ENCODE assay signal across 2 cellular contexts in the genomic region with DNA sequence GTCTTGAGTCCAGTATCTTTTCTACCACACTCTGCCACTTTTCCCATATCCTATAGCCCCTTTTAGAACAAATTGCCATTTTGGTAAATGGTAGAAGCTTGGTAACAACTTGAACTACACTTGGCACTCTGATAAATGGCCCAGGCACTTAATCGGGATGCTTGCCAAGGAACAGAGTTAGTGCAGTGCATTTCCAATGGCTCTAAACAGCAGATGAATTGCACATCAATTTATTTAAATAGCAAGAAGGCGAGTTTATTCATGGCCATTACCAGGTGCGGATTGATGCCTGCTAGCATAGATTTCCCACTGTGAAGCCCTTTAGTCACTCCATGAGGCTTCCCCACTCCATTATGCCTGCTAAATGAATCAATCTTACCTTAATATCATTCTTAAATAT.
TF ChIP-seq lines count a peak whose summit lies in the region.

No MANE protein-coding gene starts in this region.

TF ChIP-seq in GM23338, 12 proteins besides CTCF, POLR2A, EP300 and RAD21 (continues in another document):
- TF ChIP-seq POLR2AphosphoS5 (IDR thresholded peaks at IDR 0.05; ENCODE audit: low read depth) (no peak), EZH2phosphoT487 (IDR thresholded peaks at IDR 0.05; ENCODE audit: unreplicated experiment) (no peak), ZNF331 (CRISPR knock-in tag; IDR thresholded peaks at IDR 0.05; ENCODE audit: low read depth) (no peak), ZNF114 (CRISPR knock-in tag; IDR thresholded peaks at IDR 0.05) (no peak), EZH2 (IDR thresholded peaks at IDR 0.05; ENCODE audit: low read depth, unreplicated experiment) (no peak), JUNB (IDR thresholded peaks at IDR 0.05; ENCODE audit: unreplicated experiment) (no peak), CREB1 (CRISPR knock-in tag; IDR thresholded peaks at IDR 0.05; ENCODE audit: low read depth) (no peak)
- TF ChIP-seq, protein P1, sequence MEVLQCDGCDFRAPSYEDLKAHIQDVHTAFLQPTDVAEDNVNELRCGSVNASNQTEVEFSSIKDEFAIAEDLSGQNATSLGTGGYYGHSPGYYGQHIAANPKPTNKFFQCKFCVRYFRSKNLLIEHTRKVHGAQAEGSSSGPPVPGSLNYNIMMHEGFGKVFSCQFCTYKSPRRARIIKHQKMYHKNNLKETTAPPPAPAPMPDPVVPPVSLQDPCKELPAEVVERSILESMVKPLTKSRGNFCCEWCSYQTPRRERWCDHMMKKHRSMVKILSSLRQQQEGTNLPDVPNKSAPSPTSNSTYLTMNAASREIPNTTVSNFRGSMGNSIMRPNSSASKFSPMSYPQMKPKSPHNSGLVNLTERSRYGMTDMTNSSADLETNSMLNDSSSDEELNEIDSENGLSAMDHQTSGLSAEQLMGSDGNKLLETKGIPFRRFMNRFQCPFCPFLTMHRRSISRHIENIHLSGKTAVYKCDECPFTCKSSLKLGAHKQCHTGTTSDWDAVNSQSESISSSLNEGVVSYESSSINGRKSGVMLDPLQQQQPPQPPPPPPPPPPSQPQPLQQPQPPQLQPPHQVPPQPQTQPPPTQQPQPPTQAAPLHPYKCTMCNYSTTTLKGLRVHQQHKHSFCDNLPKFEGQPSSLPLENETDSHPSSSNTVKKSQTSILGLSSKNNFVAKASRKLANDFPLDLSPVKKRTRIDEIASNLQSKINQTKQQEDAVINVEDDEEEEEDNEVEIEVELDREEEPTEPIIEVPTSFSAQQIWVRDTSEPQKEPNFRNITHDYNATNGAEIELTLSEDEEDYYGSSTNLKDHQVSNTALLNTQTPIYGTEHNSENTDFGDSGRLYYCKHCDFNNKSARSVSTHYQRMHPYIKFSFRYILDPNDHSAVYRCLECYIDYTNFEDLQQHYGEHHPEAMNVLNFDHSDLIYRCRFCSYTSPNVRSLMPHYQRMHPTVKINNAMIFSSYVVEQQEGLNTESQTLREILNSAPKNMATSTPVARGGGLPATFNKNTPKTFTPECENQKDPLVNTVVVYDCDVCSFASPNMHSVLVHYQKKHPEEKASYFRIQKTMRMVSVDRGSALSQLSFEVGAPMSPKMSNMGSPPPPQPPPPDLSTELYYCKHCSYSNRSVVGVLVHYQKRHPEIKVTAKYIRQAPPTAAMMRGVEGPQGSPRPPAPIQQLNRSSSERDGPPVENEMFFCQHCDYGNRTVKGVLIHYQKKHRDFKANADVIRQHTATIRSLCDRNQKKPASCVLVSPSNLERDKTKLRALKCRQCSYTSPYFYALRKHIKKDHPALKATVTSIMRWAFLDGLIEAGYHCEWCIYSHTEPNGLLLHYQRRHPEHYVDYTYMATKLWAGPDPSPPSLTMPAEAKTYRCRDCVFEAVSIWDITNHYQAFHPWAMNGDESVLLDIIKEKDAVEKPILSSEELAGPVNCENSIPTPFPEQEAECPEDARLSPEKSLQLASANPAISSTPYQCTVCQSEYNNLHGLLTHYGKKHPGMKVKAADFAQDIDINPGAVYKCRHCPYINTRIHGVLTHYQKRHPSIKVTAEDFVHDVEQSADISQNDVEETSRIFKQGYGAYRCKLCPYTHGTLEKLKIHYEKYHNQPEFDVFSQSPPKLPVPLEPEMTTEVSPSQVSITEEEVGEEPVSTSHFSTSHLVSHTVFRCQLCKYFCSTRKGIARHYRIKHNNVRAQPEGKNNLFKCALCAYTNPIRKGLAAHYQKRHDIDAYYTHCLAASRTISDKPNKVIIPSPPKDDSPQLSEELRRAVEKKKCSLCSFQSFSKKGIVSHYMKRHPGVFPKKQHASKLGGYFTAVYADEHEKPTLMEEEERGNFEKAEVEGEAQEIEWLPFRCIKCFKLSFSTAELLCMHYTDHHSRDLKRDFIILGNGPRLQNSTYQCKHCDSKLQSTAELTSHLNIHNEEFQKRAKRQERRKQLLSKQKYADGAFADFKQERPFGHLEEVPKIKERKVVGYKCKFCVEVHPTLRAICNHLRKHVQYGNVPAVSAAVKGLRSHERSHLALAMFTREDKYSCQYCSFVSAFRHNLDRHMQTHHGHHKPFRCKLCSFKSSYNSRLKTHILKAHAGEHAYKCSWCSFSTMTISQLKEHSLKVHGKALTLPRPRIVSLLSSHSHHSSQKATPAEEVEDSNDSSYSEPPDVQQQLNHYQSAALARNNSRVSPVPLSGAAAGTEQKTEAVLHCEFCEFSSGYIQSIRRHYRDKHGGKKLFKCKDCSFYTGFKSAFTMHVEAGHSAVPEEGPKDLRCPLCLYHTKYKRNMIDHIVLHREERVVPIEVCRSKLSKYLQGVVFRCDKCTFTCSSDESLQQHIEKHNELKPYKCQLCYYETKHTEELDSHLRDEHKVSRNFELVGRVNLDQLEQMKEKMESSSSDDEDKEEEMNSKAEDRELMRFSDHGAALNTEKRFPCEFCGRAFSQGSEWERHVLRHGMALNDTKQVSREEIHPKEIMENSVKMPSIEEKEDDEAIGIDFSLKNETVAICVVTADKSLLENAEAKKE (CRISPR knock-in tag; IDR thresholded peaks at IDR 0.05), result no peak
- TF ChIP-seq, protein P2, sequence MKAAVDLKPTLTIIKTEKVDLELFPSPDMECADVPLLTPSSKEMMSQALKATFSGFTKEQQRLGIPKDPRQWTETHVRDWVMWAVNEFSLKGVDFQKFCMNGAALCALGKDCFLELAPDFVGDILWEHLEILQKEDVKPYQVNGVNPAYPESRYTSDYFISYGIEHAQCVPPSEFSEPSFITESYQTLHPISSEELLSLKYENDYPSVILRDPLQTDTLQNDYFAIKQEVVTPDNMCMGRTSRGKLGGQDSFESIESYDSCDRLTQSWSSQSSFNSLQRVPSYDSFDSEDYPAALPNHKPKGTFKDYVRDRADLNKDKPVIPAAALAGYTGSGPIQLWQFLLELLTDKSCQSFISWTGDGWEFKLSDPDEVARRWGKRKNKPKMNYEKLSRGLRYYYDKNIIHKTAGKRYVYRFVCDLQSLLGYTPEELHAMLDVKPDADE (IDR thresholded peaks at IDR 0.05), result no peak
- TF ChIP-seq, protein P3, sequence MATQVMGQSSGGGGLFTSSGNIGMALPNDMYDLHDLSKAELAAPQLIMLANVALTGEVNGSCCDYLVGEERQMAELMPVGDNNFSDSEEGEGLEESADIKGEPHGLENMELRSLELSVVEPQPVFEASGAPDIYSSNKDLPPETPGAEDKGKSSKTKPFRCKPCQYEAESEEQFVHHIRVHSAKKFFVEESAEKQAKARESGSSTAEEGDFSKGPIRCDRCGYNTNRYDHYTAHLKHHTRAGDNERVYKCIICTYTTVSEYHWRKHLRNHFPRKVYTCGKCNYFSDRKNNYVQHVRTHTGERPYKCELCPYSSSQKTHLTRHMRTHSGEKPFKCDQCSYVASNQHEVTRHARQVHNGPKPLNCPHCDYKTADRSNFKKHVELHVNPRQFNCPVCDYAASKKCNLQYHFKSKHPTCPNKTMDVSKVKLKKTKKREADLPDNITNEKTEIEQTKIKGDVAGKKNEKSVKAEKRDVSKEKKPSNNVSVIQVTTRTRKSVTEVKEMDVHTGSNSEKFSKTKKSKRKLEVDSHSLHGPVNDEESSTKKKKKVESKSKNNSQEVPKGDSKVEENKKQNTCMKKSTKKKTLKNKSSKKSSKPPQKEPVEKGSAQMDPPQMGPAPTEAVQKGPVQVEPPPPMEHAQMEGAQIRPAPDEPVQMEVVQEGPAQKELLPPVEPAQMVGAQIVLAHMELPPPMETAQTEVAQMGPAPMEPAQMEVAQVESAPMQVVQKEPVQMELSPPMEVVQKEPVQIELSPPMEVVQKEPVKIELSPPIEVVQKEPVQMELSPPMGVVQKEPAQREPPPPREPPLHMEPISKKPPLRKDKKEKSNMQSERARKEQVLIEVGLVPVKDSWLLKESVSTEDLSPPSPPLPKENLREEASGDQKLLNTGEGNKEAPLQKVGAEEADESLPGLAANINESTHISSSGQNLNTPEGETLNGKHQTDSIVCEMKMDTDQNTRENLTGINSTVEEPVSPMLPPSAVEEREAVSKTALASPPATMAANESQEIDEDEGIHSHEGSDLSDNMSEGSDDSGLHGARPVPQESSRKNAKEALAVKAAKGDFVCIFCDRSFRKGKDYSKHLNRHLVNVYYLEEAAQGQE (IDR thresholded peaks at IDR 0.05; ENCODE audit: unreplicated experiment), result no peak

TF ChIP-seq in H1, 55 proteins besides CTCF, POLR2A, EP300 and RAD21:
- no peak for TF ChIP-seq GABPA (IDR thresholded peaks at IDR 0.05; ENCODE audit: borderline replicate concordance, insufficient read depth, low read length)
- TF ChIP-seq TCF12 (IDR thresholded peaks at IDR 0.05; ENCODE audit: low read depth, low read length), result 0 out of 2 replicates have a peak, but pooled peaks have one; percentile 5
